In the genomic region with DNA sequence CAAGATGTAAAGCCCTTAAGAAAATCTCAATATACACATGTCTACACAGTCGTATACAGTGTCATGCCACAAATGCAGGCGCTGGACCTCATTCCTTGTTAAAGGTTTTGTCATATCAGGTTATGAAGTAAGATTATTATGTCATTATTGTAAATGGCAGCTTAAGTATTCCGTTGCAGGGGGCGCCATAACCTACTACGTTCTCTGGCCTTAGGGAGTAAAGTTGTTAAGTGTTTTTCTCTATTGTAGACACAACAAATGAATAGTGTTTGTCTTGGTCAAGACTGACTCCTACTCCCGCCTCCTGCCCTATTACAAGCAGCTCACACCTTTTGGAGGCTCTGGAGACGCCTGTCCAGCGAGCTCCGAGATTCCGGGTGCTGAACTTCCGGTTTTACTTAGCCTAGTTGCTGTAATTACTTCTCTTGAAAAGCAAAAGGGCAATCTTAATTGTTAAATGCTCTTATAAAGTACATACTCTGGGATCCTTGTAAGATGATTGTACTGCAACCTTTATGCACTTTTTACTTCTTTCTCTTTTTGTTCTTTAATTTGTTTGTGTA, we compare ENCODE assay signal across 1 cellular context.
TF ChIP-seq lines count a peak whose summit lies in the region.

No MANE protein-coding gene starts in this region.

TF ChIP-seq in K562, 482 proteins besides CTCF, POLR2A, EP300 and RAD21 (continued from another document and continues in another):
- TF ChIP-seq BACH1 (tag; IDR thresholded peaks at IDR 0.05) (0 out of 2 replicates have a peak, but pooled peaks have one; percentile 53), ZKSCAN8 (CRISPR knock-in tag; IDR thresholded peaks at IDR 0.05) (peak; percentile 88), PTRF (tag; IDR thresholded peaks at IDR 0.05) (no peak), HDAC1 (IDR thresholded peaks at IDR 0.05) (peak in 1 of 2 experiments; percentile 48; a peak in 1 of 4 replicates), TAF1 (IDR thresholded peaks at IDR 0.05; ENCODE audit: control insufficient read depth, extremely low read depth, insufficient read depth, low read length, severe bottlenecking) (peak; percentile 30), ARNT (IDR thresholded peaks at IDR 0.05) (peak in 1 of 2 experiments; percentile 73; a peak in 1 of 4 replicates), HCFC1 (IDR thresholded peaks at IDR 0.05; ENCODE audit: low read depth, low read length) (no peak; the same call in 1 of the 2 replicates), BDP1 (IDR thresholded peaks at IDR 0.05; ENCODE audit: insufficient read depth, insufficient read length) (no peak), TBP (optimal IDR thresholded peaks at IDR 0.05; ENCODE audit: low read depth, low read length) (peak; percentile 11), DPF2 (IDR thresholded peaks at IDR 0.05) (peak; percentile 42; the same call in 1 of the 2 replicates), STAT5B (CRISPR knock-in tag; IDR thresholded peaks at IDR 0.05) (no peak), JUND (IDR thresholded peaks at IDR 0.05; ENCODE audit: borderline replicate concordance, low read depth, low read length) (peak; percentile 42; the same call in 1 of the 2 replicates), JUND (tag; IDR thresholded peaks at IDR 0.05; ENCODE audit: borderline replicate concordance, low read depth, low read length) (peak; percentile 54; the same call in 1 of the 3 replicates), MYNN (IDR thresholded peaks at IDR 0.05) (no peak), MYNN (CRISPR knock-in tag; IDR thresholded peaks at IDR 0.05) (no peak), ELF1 (tag; IDR thresholded peaks at IDR 0.05) (peak; percentile 80), TGIF2 (CRISPR knock-in tag; IDR thresholded peaks at IDR 0.05) (0 out of 2 replicates have a peak, but pooled peaks have one; percentile 23), ADNP (tag; IDR thresholded peaks at IDR 0.05) (0 out of 2 replicates have a peak, but pooled peaks have one; percentile 36), NCOA2 (IDR thresholded peaks at IDR 0.05; ENCODE audit: partially characterized antibody in 2 of 2) (no peak), SMARCA4 (IDR thresholded peaks at IDR 0.05) (peak; percentile 78), PML (IDR thresholded peaks at IDR 0.05; ENCODE audit: low read length) (peak; percentile 60), ESRRA (IDR thresholded peaks at IDR 0.05; ENCODE audit: borderline replicate concordance, low read depth) (0 out of 2 replicates have a peak, but pooled peaks have one; percentile 11), ZFP36 (IDR thresholded peaks at IDR 0.05; ENCODE audit: low read depth, low read length, partially characterized antibody) (no peak), HNRNPUL1 (IDR thresholded peaks at IDR 0.05; ENCODE audit: low read length) (no peak), CEBPB (tag; IDR thresholded peaks at IDR 0.05) (peak; percentile 81), SMARCE1 (IDR thresholded peaks at IDR 0.05) (peak; percentile 75), BHLHE40 (IDR thresholded peaks at IDR 0.05; ENCODE audit: low read length) (no peak), TBL1XR1 (IDR thresholded peaks at IDR 0.05; ENCODE audit: low read length in 2 of 2) (peak in 1 of 2 experiments; percentile 66; a peak in 1 of 4 replicates), ETV5 (CRISPR knock-in tag; IDR thresholded peaks at IDR 0.05; ENCODE audit: low read depth) (0 out of 2 replicates have a peak, but pooled peaks have one; percentile 33), SPI1 (IDR thresholded peaks at IDR 0.05; ENCODE audit: borderline replicate concordance, low read depth, low read length) (no peak), MED1 (CRISPR knock-in tag; IDR thresholded peaks at IDR 0.05; ENCODE audit: borderline replicate concordance) (no peak), EGR1 (conservative IDR thresholded peaks at IDR 0.05) (no peak), RCOR1 (IDR thresholded peaks at IDR 0.05; ENCODE audit: borderline replicate concordance in 1 of 2, low read depth in 2 of 2, low read length in 2 of 2) (peak in 1 of 2 experiments; percentile 37; a peak in 1 of 4 replicates), ATF7 (IDR thresholded peaks at IDR 0.05) (peak; percentile 89), PHTF2 (CRISPR knock-in tag; IDR thresholded peaks at IDR 0.05) (no peak; the same call in 1 of the 2 replicates), NCOA1 (IDR thresholded peaks at IDR 0.05; ENCODE audit: low read depth) (peak; percentile 53; the same call in 1 of the 2 replicates), DNMT1 (IDR thresholded peaks at IDR 0.05) (no peak), OTX1 (CRISPR knock-in tag; IDR thresholded peaks at IDR 0.05) (no peak), ATF1 (CRISPR knock-in tag; IDR thresholded peaks at IDR 0.05) (no peak), ATF1 (tag; IDR thresholded peaks at IDR 0.05) (peak; percentile 88)
- TF ChIP-seq, protein P1, sequence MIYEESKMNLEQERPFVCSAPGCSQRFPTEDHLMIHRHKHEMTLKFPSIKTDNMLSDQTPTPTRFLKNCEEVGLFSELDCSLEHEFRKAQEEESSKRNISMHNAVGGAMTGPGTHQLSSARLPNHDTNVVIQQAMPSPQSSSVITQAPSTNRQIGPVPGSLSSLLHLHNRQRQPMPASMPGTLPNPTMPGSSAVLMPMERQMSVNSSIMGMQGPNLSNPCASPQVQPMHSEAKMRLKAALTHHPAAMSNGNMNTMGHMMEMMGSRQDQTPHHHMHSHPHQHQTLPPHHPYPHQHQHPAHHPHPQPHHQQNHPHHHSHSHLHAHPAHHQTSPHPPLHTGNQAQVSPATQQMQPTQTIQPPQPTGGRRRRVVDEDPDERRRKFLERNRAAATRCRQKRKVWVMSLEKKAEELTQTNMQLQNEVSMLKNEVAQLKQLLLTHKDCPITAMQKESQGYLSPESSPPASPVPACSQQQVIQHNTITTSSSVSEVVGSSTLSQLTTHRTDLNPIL (CRISPR knock-in tag; IDR thresholded peaks at IDR 0.05), result no peak
- TF ChIP-seq, protein P2, sequence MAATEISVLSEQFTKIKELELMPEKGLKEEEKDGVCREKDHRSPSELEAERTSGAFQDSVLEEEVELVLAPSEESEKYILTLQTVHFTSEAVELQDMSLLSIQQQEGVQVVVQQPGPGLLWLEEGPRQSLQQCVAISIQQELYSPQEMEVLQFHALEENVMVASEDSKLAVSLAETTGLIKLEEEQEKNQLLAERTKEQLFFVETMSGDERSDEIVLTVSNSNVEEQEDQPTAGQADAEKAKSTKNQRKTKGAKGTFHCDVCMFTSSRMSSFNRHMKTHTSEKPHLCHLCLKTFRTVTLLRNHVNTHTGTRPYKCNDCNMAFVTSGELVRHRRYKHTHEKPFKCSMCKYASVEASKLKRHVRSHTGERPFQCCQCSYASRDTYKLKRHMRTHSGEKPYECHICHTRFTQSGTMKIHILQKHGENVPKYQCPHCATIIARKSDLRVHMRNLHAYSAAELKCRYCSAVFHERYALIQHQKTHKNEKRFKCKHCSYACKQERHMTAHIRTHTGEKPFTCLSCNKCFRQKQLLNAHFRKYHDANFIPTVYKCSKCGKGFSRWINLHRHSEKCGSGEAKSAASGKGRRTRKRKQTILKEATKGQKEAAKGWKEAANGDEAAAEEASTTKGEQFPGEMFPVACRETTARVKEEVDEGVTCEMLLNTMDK (IDR thresholded peaks at IDR 0.05; ENCODE audit: borderline replicate concordance, insufficient read depth, low read depth, low read length, poor library complexity, severe bottlenecking), result peak; percentile 68
- TF ChIP-seq, protein P3, sequence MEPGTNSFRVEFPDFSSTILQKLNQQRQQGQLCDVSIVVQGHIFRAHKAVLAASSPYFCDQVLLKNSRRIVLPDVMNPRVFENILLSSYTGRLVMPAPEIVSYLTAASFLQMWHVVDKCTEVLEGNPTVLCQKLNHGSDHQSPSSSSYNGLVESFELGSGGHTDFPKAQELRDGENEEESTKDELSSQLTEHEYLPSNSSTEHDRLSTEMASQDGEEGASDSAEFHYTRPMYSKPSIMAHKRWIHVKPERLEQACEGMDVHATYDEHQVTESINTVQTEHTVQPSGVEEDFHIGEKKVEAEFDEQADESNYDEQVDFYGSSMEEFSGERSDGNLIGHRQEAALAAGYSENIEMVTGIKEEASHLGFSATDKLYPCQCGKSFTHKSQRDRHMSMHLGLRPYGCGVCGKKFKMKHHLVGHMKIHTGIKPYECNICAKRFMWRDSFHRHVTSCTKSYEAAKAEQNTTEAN (CRISPR knock-in tag; IDR thresholded peaks at IDR 0.05), result no peak
- TF ChIP-seq, protein P4, sequence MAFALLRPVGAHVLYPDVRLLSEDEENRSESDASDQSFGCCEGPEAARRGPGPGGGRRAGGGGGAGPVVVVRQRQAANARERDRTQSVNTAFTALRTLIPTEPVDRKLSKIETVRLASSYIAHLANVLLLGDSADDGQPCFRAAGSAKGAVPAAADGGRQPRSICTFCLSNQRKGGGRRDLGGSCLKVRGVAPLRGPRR (CRISPR knock-in tag; IDR thresholded peaks at IDR 0.05), result no peak
- TF ChIP-seq, protein P5, sequence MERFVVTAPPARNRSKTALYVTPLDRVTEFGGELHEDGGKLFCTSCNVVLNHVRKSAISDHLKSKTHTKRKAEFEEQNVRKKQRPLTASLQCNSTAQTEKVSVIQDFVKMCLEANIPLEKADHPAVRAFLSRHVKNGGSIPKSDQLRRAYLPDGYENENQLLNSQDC (CRISPR knock-in tag; IDR thresholded peaks at IDR 0.05), result 0 out of 2 replicates have a peak, but pooled peaks have one; percentile 36
- TF ChIP-seq, protein P6, sequence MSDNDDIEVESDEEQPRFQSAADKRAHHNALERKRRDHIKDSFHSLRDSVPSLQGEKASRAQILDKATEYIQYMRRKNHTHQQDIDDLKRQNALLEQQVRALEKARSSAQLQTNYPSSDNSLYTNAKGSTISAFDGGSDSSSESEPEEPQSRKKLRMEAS (CRISPR knock-in tag; IDR thresholded peaks at IDR 0.05), result no peak
- TF ChIP-seq, protein P7, sequence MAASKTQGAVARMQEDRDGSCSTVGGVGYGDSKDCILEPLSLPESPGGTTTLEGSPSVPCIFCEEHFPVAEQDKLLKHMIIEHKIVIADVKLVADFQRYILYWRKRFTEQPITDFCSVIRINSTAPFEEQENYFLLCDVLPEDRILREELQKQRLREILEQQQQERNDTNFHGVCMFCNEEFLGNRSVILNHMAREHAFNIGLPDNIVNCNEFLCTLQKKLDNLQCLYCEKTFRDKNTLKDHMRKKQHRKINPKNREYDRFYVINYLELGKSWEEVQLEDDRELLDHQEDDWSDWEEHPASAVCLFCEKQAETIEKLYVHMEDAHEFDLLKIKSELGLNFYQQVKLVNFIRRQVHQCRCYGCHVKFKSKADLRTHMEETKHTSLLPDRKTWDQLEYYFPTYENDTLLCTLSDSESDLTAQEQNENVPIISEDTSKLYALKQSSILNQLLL (CRISPR knock-in tag; IDR thresholded peaks at IDR 0.05; ENCODE audit: borderline replicate concordance), result no peak
- TF ChIP-seq, protein P8, sequence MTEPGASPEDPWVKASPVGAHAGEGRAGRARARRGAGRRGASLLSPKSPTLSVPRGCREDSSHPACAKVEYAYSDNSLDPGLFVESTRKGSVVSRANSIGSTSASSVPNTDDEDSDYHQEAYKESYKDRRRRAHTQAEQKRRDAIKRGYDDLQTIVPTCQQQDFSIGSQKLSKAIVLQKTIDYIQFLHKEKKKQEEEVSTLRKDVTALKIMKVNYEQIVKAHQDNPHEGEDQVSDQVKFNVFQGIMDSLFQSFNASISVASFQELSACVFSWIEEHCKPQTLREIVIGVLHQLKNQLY (CRISPR knock-in tag; conservative IDR thresholded peaks at IDR 0.05), result no peak
- TF ChIP-seq, protein P9, sequence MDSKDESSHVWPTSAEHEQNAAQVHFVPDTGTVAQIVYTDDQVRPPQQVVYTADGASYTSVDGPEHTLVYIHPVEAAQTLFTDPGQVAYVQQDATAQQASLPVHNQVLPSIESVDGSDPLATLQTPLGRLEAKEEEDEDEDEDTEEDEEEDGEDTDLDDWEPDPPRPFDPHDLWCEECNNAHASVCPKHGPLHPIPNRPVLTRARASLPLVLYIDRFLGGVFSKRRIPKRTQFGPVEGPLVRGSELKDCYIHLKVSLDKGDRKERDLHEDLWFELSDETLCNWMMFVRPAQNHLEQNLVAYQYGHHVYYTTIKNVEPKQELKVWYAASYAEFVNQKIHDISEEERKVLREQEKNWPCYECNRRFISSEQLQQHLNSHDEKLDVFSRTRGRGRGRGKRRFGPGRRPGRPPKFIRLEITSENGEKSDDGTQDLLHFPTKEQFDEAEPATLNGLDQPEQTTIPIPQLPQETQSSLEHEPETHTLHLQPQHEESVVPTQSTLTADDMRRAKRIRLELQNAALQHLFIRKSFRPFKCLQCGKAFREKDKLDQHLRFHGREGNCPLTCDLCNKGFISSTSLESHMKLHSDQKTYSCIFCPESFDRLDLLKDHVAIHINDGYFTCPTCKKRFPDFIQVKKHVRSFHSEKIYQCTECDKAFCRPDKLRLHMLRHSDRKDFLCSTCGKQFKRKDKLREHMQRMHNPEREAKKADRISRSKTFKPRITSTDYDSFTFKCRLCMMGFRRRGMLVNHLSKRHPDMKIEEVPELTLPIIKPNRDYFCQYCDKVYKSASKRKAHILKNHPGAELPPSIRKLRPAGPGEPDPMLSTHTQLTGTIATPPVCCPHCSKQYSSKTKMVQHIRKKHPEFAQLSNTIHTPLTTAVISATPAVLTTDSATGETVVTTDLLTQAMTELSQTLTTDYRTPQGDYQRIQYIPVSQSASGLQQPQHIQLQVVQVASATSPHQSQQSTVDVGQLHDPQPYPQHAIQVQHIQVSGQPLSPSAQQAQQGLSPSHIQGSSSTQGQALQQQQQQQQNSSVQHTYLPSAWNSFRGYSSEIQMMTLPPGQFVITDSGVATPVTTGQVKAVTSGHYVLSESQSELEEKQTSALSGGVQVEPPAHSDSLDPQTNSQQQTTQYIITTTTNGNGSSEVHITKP (IDR thresholded peaks at IDR 0.05; ENCODE audit: partially characterized antibody), result peak; percentile 46
- TF ChIP-seq, protein P10, sequence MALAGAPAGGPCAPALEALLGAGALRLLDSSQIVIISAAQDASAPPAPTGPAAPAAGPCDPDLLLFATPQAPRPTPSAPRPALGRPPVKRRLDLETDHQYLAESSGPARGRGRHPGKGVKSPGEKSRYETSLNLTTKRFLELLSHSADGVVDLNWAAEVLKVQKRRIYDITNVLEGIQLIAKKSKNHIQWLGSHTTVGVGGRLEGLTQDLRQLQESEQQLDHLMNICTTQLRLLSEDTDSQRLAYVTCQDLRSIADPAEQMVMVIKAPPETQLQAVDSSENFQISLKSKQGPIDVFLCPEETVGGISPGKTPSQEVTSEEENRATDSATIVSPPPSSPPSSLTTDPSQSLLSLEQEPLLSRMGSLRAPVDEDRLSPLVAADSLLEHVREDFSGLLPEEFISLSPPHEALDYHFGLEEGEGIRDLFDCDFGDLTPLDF (CRISPR knock-in tag; IDR thresholded peaks at IDR 0.05), result no peak
- TF ChIP-seq, protein P11, sequence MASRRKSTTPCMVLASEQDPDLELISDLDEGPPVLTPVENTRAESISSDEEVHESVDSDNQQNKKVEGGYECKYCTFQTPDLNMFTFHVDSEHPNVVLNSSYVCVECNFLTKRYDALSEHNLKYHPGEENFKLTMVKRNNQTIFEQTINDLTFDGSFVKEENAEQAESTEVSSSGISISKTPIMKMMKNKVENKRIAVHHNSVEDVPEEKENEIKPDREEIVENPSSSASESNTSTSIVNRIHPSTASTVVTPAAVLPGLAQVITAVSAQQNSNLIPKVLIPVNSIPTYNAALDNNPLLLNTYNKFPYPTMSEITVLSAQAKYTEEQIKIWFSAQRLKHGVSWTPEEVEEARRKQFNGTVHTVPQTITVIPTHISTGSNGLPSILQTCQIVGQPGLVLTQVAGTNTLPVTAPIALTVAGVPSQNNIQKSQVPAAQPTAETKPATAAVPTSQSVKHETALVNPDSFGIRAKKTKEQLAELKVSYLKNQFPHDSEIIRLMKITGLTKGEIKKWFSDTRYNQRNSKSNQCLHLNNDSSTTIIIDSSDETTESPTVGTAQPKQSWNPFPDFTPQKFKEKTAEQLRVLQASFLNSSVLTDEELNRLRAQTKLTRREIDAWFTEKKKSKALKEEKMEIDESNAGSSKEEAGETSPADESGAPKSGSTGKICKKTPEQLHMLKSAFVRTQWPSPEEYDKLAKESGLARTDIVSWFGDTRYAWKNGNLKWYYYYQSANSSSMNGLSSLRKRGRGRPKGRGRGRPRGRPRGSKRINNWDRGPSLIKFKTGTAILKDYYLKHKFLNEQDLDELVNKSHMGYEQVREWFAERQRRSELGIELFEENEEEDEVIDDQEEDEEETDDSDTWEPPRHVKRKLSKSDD (conservative IDR thresholded peaks at IDR 0.05; ENCODE audit: low read length), result no peak
